1 cellular context compared by ENCODE assay signal in the genomic region with DNA sequence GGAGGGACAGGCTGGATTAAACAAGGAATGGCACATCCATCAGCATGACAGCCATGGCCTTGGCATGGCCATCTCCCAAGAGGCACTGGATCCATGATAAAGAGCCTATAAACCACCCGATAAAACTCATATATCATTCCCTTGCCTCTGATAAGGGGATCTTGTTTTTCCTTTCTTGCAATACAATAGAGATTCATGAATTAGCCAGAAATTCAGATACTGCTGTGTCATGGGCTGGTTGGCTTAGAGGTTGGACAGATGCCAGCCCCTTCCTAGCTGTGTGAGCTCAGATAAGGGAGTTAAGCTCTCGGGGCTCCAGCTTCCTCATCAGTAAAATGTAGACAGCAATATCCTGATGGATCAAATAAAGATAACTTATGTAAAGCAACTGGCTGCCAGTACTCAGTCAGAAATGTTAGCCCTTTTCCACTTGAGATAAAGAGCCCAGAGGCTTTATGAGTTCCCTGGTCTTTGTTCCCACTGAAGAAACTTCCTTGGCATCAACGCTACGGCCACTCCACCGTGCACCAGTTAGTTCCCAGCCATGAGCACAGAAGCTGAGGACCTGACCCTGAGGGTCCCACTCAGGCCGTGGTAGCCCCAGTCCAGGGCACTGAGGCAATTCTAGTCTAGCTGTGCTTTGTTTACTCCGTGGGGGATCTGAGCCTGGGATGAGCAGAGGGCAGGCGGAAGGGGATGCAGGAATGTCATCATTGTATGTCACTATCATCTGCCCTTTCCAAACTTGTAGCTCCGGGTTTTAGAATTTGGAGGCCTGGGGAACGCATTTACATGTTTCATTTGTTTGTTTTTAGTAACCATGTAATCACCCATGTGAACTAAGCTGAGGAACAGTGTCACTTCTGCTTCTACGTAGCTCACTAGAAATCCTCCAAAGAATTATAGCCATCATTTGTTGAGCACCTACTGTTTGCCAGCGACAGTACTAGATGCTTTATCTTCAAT.
TF ChIP-seq lines count a peak whose summit lies in the region.

No MANE protein-coding gene starts in this region.

TF ChIP-seq in HEK293, 187 proteins besides CTCF, POLR2A, EP300 and RAD21 (continued from another document):
- TF ChIP-seq, protein P1, sequence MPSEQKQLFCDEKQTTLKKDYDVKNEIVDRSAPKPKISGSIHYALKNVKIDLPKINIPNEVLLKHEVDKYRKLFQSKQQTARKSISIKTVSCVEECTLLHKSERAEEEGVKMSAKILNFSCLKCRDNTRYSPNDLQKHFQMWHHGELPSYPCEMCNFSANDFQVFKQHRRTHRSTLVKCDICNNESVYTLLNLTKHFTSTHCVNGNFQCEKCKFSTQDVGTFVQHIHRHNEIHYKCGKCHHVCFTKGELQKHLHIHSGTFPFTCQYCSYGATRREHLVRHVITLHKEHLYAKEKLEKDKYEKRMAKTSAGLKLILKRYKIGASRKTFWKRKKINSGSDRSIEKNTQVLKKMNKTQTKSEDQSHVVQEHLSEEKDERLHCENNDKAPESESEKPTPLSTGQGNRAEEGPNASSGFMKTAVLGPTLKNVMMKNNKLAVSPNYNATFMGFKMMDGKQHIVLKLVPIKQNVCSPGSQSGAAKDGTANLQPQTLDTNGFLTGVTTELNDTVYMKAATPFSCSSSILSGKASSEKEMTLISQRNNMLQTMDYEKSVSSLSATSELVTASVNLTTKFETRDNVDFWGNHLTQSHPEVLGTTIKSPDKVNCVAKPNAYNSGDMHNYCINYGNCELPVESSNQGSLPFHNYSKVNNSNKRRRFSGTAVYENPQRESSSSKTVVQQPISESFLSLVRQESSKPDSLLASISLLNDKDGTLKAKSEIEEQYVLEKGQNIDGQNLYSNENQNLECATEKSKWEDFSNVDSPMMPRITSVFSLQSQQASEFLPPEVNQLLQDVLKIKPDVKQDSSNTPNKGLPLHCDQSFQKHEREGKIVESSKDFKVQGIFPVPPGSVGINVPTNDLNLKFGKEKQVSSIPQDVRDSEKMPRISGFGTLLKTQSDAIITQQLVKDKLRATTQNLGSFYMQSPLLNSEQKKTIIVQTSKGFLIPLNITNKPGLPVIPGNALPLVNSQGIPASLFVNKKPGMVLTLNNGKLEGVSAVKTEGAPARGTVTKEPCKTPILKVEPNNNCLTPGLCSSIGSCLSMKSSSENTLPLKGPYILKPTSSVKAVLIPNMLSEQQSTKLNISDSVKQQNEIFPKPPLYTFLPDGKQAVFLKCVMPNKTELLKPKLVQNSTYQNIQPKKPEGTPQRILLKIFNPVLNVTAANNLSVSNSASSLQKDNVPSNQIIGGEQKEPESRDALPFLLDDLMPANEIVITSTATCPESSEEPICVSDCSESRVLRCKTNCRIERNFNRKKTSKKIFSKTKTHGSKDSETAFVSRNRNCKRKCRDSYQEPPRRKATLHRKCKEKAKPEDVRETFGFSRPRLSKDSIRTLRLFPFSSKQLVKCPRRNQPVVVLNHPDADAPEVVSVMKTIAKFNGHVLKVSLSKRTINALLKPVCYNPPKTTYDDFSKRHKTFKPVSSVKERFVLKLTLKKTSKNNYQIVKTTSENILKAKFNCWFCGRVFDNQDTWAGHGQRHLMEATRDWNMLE (tag by site-specific recombination; conservative IDR thresholded peaks at IDR 0.05; ENCODE audit: low read depth), result 0 out of 2 replicates have a peak, but pooled peaks have one; percentile 34
- TF ChIP-seq, protein P2, sequence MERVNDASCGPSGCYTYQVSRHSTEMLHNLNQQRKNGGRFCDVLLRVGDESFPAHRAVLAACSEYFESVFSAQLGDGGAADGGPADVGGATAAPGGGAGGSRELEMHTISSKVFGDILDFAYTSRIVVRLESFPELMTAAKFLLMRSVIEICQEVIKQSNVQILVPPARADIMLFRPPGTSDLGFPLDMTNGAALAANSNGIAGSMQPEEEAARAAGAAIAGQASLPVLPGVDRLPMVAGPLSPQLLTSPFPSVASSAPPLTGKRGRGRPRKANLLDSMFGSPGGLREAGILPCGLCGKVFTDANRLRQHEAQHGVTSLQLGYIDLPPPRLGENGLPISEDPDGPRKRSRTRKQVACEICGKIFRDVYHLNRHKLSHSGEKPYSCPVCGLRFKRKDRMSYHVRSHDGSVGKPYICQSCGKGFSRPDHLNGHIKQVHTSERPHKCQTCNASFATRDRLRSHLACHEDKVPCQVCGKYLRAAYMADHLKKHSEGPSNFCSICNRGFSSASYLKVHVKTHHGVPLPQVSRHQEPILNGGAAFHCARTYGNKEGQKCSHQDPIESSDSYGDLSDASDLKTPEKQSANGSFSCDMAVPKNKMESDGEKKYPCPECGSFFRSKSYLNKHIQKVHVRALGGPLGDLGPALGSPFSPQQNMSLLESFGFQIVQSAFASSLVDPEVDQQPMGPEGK (tag by site-specific recombination; IDR thresholded peaks at IDR 0.05), result no peak
- peak; percentile 72; the same call in 1 of the 2 replicates for TF ChIP-seq TRIM28 (IDR thresholded peaks at IDR 0.05; ENCODE audit: borderline replicate concordance, low read length)
- TF ChIP-seq ZNF558 (tag by site-specific recombination; IDR thresholded peaks at IDR 0.05), result 0 out of 2 replicates have a peak, but pooled peaks have one; percentile 16
- TF ChIP-seq GLIS2 (tag by site-specific recombination; IDR thresholded peaks at IDR 0.05), result no peak
- TF ChIP-seq ZNF138 (tag by site-specific recombination; IDR thresholded peaks at IDR 0.05; ENCODE audit: borderline replicate concordance), result no peak
- peak; percentile 81 for TF ChIP-seq ZNF18 (tag by site-specific recombination; IDR thresholded peaks at IDR 0.05)
- peak; percentile 77 for TF ChIP-seq ZBTB6 (tag by site-specific recombination; IDR thresholded peaks at IDR 0.05)
- TF ChIP-seq ZNF16 (tag by site-specific recombination; IDR thresholded peaks at IDR 0.05; ENCODE audit: low read depth), result no peak
- TF ChIP-seq, protein P3, sequence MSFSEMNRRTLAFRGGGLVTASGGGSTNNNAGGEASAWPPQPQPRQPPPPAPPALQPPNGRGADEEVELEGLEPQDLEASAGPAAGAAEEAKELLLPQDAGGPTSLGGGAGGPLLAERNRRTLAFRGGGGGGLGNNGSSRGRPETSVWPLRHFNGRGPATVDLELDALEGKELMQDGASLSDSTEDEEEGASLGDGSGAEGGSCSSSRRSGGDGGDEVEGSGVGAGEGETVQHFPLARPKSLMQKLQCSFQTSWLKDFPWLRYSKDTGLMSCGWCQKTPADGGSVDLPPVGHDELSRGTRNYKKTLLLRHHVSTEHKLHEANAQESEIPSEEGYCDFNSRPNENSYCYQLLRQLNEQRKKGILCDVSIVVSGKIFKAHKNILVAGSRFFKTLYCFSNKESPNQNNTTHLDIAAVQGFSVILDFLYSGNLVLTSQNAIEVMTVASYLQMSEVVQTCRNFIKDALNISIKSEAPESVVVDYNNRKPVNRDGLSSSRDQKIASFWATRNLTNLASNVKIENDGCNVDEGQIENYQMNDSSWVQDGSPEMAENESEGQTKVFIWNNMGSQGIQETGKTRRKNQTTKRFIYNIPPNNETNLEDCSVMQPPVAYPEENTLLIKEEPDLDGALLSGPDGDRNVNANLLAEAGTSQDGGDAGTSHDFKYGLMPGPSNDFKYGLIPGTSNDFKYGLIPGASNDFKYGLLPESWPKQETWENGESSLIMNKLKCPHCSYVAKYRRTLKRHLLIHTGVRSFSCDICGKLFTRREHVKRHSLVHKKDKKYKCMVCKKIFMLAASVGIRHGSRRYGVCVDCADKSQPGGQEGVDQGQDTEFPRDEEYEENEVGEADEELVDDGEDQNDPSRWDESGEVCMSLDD (tag by site-specific recombination; IDR thresholded peaks at IDR 0.05), result no peak
- TF ChIP-seq SCRT2 (tag by site-specific recombination; IDR thresholded peaks at IDR 0.05), result no peak
- no peak for TF ChIP-seq SCRT1 (tag by site-specific recombination; IDR thresholded peaks at IDR 0.05; ENCODE audit: borderline replicate concordance)
- TF ChIP-seq ZFP41 (tag by site-specific recombination; IDR thresholded peaks at IDR 0.05; ENCODE audit: borderline replicate concordance), result no peak
- no peak for TF ChIP-seq ZNF791 (tag by site-specific recombination; IDR thresholded peaks at IDR 0.05)
- TF ChIP-seq ZSCAN4 (tag by site-specific recombination; IDR thresholded peaks at IDR 0.05), result no peak
- no peak for TF ChIP-seq BCL11B (tag by site-specific recombination; IDR thresholded peaks at IDR 0.05; ENCODE audit: low read depth)
- 0 out of 2 replicates have a peak, but pooled peaks have one; percentile 24 for TF ChIP-seq MEIS1 (CRISPR knock-in tag; IDR thresholded peaks at IDR 0.05; ENCODE audit: borderline replicate concordance)
- no peak for TF ChIP-seq ZSCAN23 (tag by site-specific recombination; IDR thresholded peaks at IDR 0.05)
- TF ChIP-seq ZBTB1 (tag by site-specific recombination; IDR thresholded peaks at IDR 0.05), result no peak
- no peak for TF ChIP-seq ZNF76 (tag by site-specific recombination; IDR thresholded peaks at IDR 0.05; ENCODE audit: borderline replicate concordance, low read depth)
- TF ChIP-seq ZNF37A (tag by site-specific recombination; IDR thresholded peaks at IDR 0.05), result no peak
- TF ChIP-seq WT1 (tag by site-specific recombination; IDR thresholded peaks at IDR 0.05), result peak; percentile 66
TF ChIP-seq in HEK293: peak in this region for 50.
